Comparison of ENCODE assay signal across 8 cellular contexts in genomic region chr3:113212155-113212844, GRCh38. TPM values are rescaled to one million over a fixed set of nuclear protein-coding genes. Genes with fewer than 3 reads are reported as not detected.
DNase-seq lines count a peak whose midpoint lies in the region; ATAC-seq and TF ChIP-seq lines count a peak whose summit lies in the region.

No MANE protein-coding gene starts in this region.

- H3K27ac ChIP-seq in HL-60 (replicated peaks) (no peak overlapping the region), hepatocyte (peak overlapping the region; percentile 98), skeletal muscle tissue (ENCODE audit: low read depth, low read length) (peak overlapping the region; percentile 64)

- peak overlapping the region; percentile 80 for H3K4me3 Mint-ChIP-seq in activated naive CD8-positive, alpha-beta T cell treated with anti-CD3 and anti-CD28 coated beads, Interleukin-2, amount 10 ng/mL, durations not matched to agents 7 days and 5 days

- H3K27ac Mint-ChIP-seq in activated naive CD8-positive, alpha-beta T cell treated with anti-CD3 and anti-CD28 coated beads, Interleukin-2, amount 10 ng/mL, durations not matched to agents 7 days and 5 days, result no peak overlapping the region

- H3K36me3 ChIP-seq in hepatocyte (replicated peaks; ENCODE audit: insufficient read depth, low read depth) (no peaks in the 10 kb centered on the region), skeletal muscle tissue (ENCODE audit: control insufficient read depth in 3 of 3, insufficient read depth in 3 of 3, low read length in 3 of 3) (peaks cover 0 to 7% (median 2%) of the 10 kb centered on the region in 3 donors)

- WGBS in hepatocyte (ENCODE audit: low lambda C conversion rate, missing lambda C conversion rate), result 1% methylated on average over 42 of the region's 60 CpGs

- peaks cover 1% of the 10 kb centered on the region for H3K36me3 Mint-ChIP-seq in activated naive CD8-positive, alpha-beta T cell treated with anti-CD3 and anti-CD28 coated beads, Interleukin-2, amount 10 ng/mL, durations not matched to agents 7 days and 5 days

- H3K27me3 Mint-ChIP-seq in activated naive CD8-positive, alpha-beta T cell treated with anti-CD3 and anti-CD28 coated beads, Interleukin-2, amount 10 ng/mL, durations not matched to agents 7 days and 5 days, result peaks cover 82% of the 10 kb centered on the region

- H4K20me1 ChIP-seq in hepatocyte (ENCODE audit: insufficient read depth, poor library complexity, severe bottlenecking), result no peaks in the 10 kb centered on the region

- ATAC-seq in activated naive CD8-positive, alpha-beta T cell treated with anti-CD3 and anti-CD28 coated beads, Interleukin-2, amount 10 ng/mL, durations not matched to agents 7 days and 5 days (ENCODE audit: low read depth), result peak; percentile 30
- ATAC-seq in GM21786 (IDR thresholded peaks at IDR 0.05; ENCODE audit: unreplicated experiment), result no peak

- peak overlapping the region; percentile 84 for H3K4me2 ChIP-seq in hepatocyte

- peaks cover 12% of the 10 kb centered on the region for H3K4me1 ChIP-seq in hepatocyte (ENCODE audit: insufficient read depth)
- H3K4me1 ChIP-seq in skeletal muscle tissue (ENCODE audit: control insufficient read depth in 3 of 3, insufficient read depth in 3 of 3, low read length in 3 of 3), result peaks cover 10 to 19% (median 13%) of the 10 kb centered on the region in 3 donors

- POLR2A ChIA-PET in activated naive CD8-positive, alpha-beta T cell treated with anti-CD3 and anti-CD28 coated beads, Interleukin-2, amount 10 ng/mL, durations not matched to agents 7 days and 5 days (lab: Charles Lee), result no interaction called here

- no peaks in the 10 kb centered on the region for H3K9me2 ChIP-seq in hepatocyte (replicated peaks; ENCODE audit: insufficient read depth)

- H3K4me3 ChIP-seq in HL-60 (replicated peaks; ENCODE audit: insufficient read depth, low read length) (peak overlapping the region; percentile 38), hepatocyte (peak overlapping the region; percentile 90), skeletal muscle tissue (ENCODE audit: low read length in 3 of 3) (peak overlapping the region; percentile 81 to 87 (median 82))

- H3K79me2 ChIP-seq in hepatocyte, result peaks cover 46% of the 10 kb centered on the region

- H3K9ac ChIP-seq in skeletal muscle tissue (ENCODE audit: low read depth in 1 of 3, low read length in 3 of 3), result peak overlapping the region; percentile 69 to 81 (median 76)

- TF ChIP-seq CTCF in HL-60 (IDR thresholded peaks at IDR 0.05; ENCODE audit: insufficient read depth, low read length), result no peak
- TF ChIP-seq CTCF in hepatocyte (IDR thresholded peaks at IDR 0.05; ENCODE audit: poor library complexity), result no peak

- DNase-seq in D341Med (ENCODE audit: low spot score) (peak; percentile 88), HL-60 (ENCODE audit: low read depth in 1 of 2, low spot score in 1 of 2) (peak in 1 of 2 experiments; percentile 25), hepatocyte (ENCODE audit: low spot score) (peak; percentile 30), NCI-H2081 treated with DMSO at 0.1 percent for 48 hours (lab: John Stamatoyannopoulos, UW) (no peak), ureter (ENCODE audit: low spot score) (no peak)
- DNase-seq in activated naive CD8-positive, alpha-beta T cell treated with anti-CD3 and anti-CD28 coated beads, Interleukin-2, amount 10 ng/mL, durations not matched to agents 7 days and 5 days, result peak; percentile 39

- peaks cover 10% of the 10 kb centered on the region for H3K4me1 Mint-ChIP-seq in activated naive CD8-positive, alpha-beta T cell treated with anti-CD3 and anti-CD28 coated beads, Interleukin-2, amount 10 ng/mL, durations not matched to agents 7 days and 5 days

- H3K9me3 Mint-ChIP-seq in activated naive CD8-positive, alpha-beta T cell treated with anti-CD3 and anti-CD28 coated beads, Interleukin-2, amount 10 ng/mL, durations not matched to agents 7 days and 5 days, result no peaks in the 10 kb centered on the region

- H3K27me3 ChIP-seq in HL-60 (ENCODE audit: insufficient read depth, poor library complexity, severe bottlenecking) (peaks cover 51% of the 10 kb centered on the region), hepatocyte (peaks cover 21% of the 10 kb centered on the region), skeletal muscle tissue (ENCODE audit: control insufficient read depth in 3 of 3, insufficient read depth in 3 of 3, low read length in 3 of 3) (peaks cover 11 to 33% (median 25%) of the 10 kb centered on the region in 3 donors)

- H2AFZ ChIP-seq in hepatocyte, result peak overlapping the region; percentile 62

- H3K9me3 ChIP-seq in hepatocyte (ENCODE audit: low read depth), result no peaks in the 10 kb centered on the region
- no peaks in the 10 kb centered on the region for H3K9me3 ChIP-seq in skeletal muscle tissue (ENCODE audit: control insufficient read depth in 3 of 3, low read length in 3 of 3)

RNA-seq across cellular contexts. Expression of gene BOC, which starts 0.9 kb away (rescaled TPM):
- total RNA-seq in activated naive CD8-positive, alpha-beta T cell treated with anti-CD3 and anti-CD28 coated beads, Interleukin-2, amount 10 ng/mL, durations not matched to agents 7 days and 5 days, result not detected
- 17.9 and 20.4 TPM in 2 replicates for total RNA-seq in hepatocyte
- 24.0 and 28.2 TPM in 2 replicates for polyA plus RNA-seq in hepatocyte
- total RNA-seq in skeletal muscle tissue, result 28.7 TPM
- 79.6 TPM for total RNA-seq in ureter

Comparison
In these comparisons a context has a peak if more than half of its experiments do, and no peak if none do; other contexts are left out.
1. DNase-seq: peak in D341Med (single experiment), activated naive CD8-positive, alpha-beta T cell treated with anti-CD3 and anti-CD28 coated beads, Interleukin-2, amount 10 ng/mL, durations not matched to agents 7 days and 5 days (single experiment) and hepatocyte (single experiment); none in NCI-H2081 treated with DMSO at 0.1 percent for 48 hours (single experiment) and ureter (single experiment).
2. H3K4me3 ChIP-seq: peak in every context shown above with its lines; median percentile 90 in hepatocyte; 82 in skeletal muscle tissue; 38 in HL-60.
3. RNA of gene BOC, which starts 0.9 kb away (total RNA-seq): 79.6 TPM in ureter (single experiment), 28.7 TPM in skeletal muscle tissue (single experiment) and 17.9 to 20.4 TPM in hepatocyte; not detected in activated naive CD8-positive, alpha-beta T cell treated with anti-CD3 and anti-CD28 coated beads, Interleukin-2, amount 10 ng/mL, durations not matched to agents 7 days and 5 days; every median in the first group is over 10 times any median in the second.